19 cellular contexts compared by ENCODE assay signal in the genomic region with DNA sequence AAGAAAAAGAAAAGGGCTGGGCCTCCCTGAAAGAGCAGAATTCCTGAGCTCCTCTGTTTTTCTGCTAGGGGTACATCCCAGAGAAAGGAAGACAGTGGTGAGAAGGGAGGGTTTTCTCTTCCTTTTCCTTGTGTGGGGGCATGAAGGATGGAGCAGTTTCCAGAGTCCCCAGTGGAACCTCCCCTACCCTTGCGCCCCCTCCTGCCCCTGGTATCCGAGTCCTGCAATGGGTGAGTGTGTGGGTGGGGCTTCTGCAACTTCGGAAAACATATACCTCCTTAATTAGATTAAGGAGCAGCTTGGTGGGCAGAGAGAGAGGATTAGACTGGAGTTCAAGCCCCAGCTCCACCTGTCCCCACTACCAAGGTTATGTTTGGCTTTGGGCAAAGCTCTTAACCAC. TPM values are rescaled to one million over a fixed set of nuclear protein-coding genes. Genes with fewer than 3 reads are reported as not detected.
DNase-seq lines count a peak whose midpoint lies in the region; FAIRE-seq and TF ChIP-seq lines count a peak whose summit lies in the region.
"Had no signal": no experiment of that assay in that cellular context is flagged by ENCODE, and none has a peak within 500 bp of the region (broad histone marks: within the 10 kb centered on the region; RNA-seq: fewer than 3 reads in every experiment).

No MANE protein-coding gene starts in this region.

- no peak overlapping the region for H3K27ac ChIP-seq in endodermal cell (ENCODE audit: low read depth, low read length)
- H3K27ac ChIP-seq in tibial nerve = no peak overlapping the region
- H3K27ac ChIP-seq: C4-2B, SK-N-MC had no signal

- TF ChIP-seq POLR2A in tibial nerve (IDR thresholded peaks at IDR 0.05) = no peak

- no peaks in the 10 kb centered on the region for H3K9me3 ChIP-seq in endodermal cell (ENCODE audit: control insufficient read depth, low read length)
- no peaks in the 10 kb centered on the region for H3K9me3 ChIP-seq in tibial nerve

- H3K27me3 Mint-ChIP-seq in endodermal cell (ENCODE audit: insufficient read depth) = no peaks in the 10 kb centered on the region
- no peaks in the 10 kb centered on the region for H3K27me3 Mint-ChIP-seq in osteocyte (ENCODE audit: unreplicated experiment)
- H3K27me3 Mint-ChIP-seq in activated T-helper 1 cell treated with anti-CD3 and anti-CD28 coated beads, Interleukin-12 subunit alpha, Interleukin-12 subunit beta, Interleukin-2, Interleukin-4 antibody, amounts not matched to agents 30 ng/mL and 10 ng/mL and 1 ng/mL, durations not matched to agents 14 hours and 24 hours and 36 hours (ENCODE audit: insufficient read depth) = peaks cover 39% of the 10 kb centered on the region

- H3K27ac Mint-ChIP-seq in endodermal cell (no peak overlapping the region), osteocyte (ENCODE audit: unreplicated experiment) (peak overlapping the region; percentile 27)
- no peak overlapping the region for H3K27ac Mint-ChIP-seq in activated T-helper 1 cell treated with anti-CD3 and anti-CD28 coated beads, Interleukin-12 subunit alpha, Interleukin-12 subunit beta, Interleukin-2, Interleukin-4 antibody, amounts not matched to agents 30 ng/mL and 10 ng/mL and 1 ng/mL, durations not matched to agents 14 hours and 24 hours and 36 hours

- intact Hi-C loops in activated T-helper 1 cell treated with anti-CD3 and anti-CD28 coated beads, Interleukin-12 subunit alpha, Interleukin-12 subunit beta, Interleukin-2, Interleukin-4 antibody, amounts not matched to agents 30 ng/mL and 10 ng/mL and 1 ng/mL, durations not matched to agents 14 hours and 24 hours and 36 hours (cut with micrococcal nuclease) = no loop called here

- WGBS in endodermal cell (ENCODE audit: insufficient coverage in 1 of 2, insufficient read length in 1 of 2), 2 experiments = 80 to 100% methylated on average over 1 of the region's 3 CpGs
- WGBS in tibial nerve, 2 donors = 38 to 47% methylated on average over 3 of the region's 3 CpGs

- FAIRE-seq in D721Med (lab: Jason Lieb, UNC) = no peak

- H3K9ac ChIP-seq in endodermal cell (ENCODE audit: extremely low read depth, low read length, poor library complexity, severe bottlenecking) = no peak overlapping the region

- H3K36me3 Mint-ChIP-seq in endodermal cell (ENCODE audit: low read depth) = no peaks in the 10 kb centered on the region
- H3K36me3 Mint-ChIP-seq in osteocyte (ENCODE audit: unreplicated experiment) = no peaks in the 10 kb centered on the region
- no peaks in the 10 kb centered on the region for H3K36me3 Mint-ChIP-seq in activated T-helper 1 cell treated with anti-CD3 and anti-CD28 coated beads, Interleukin-12 subunit alpha, Interleukin-12 subunit beta, Interleukin-2, Interleukin-4 antibody, amounts not matched to agents 30 ng/mL and 10 ng/mL and 1 ng/mL, durations not matched to agents 14 hours and 24 hours and 36 hours (ENCODE audit: low read depth)

- no peak for TF ChIP-seq CTCF in D721Med (IDR thresholded peaks at IDR 0.05; ENCODE audit: insufficient read depth, missing control alignments)
- TF ChIP-seq CTCF in endodermal cell (conservative IDR thresholded peaks at IDR 0.05) = no peak
- TF ChIP-seq CTCF in osteocyte (IDR thresholded peaks at IDR 0.05) = no peak
- TF ChIP-seq CTCF in tibial nerve (IDR thresholded peaks at IDR 0.05) = no peak

- no peak overlapping the region for H3K4me3 ChIP-seq in endodermal cell (ENCODE audit: low read length)
- no peak overlapping the region for H3K4me3 ChIP-seq in tibial nerve
- H3K4me3 ChIP-seq: SK-N-MC had no signal

- peak; percentile 47 for DNase-seq in D721Med (ENCODE audit: insufficient read length, low spot score)
- DNase-seq in NCI-H524 treated with DMSO at 0.1 percent for 48 hours (lab: John Stamatoyannopoulos, UW) = peak; percentile 75
- peak; percentile 61 for DNase-seq in endodermal cell
- no peak for DNase-seq in osteocyte (ENCODE audit: extremely low spot score, unreplicated experiment)
- no peak for DNase-seq in cerebellar nuclear complex (lab: John Stamatoyannopoulos, UW)
- no peak for DNase-seq in germinal center (ENCODE audit: low spot score)
- DNase-seq in activated T-helper 1 cell treated with anti-CD3 and anti-CD28 coated beads, Interleukin-12 subunit alpha, Interleukin-12 subunit beta, Interleukin-2, Interleukin-4 antibody, amounts not matched to agents 30 ng/mL and 10 ng/mL and 1 ng/mL, durations not matched to agents 14 hours and 24 hours and 36 hours (ENCODE audit: low spot score) = no peak
- no peak for DNase-seq in tibial nerve (ENCODE audit: low spot score in 2 of 2)
- DNase-seq: DMS153, HCEC 1CT, KG1, NCI-H1417 treated with DMSO at 0.1 percent for 48 hours, NCI-H2029, NCI-H2171 treated with DMSO at 0.1 percent for 48 hours, NCI-H446 treated with DMSO at 0.1 percent for 48 hours, NCI-H774 had no signal

- H3K4me3 Mint-ChIP-seq in endodermal cell (no peak overlapping the region), osteocyte (ENCODE audit: unreplicated experiment) (no peak overlapping the region)
- no peak overlapping the region for H3K4me3 Mint-ChIP-seq in activated T-helper 1 cell treated with anti-CD3 and anti-CD28 coated beads, Interleukin-12 subunit alpha, Interleukin-12 subunit beta, Interleukin-2, Interleukin-4 antibody, amounts not matched to agents 30 ng/mL and 10 ng/mL and 1 ng/mL, durations not matched to agents 14 hours and 24 hours and 36 hours

- H3K9me3 Mint-ChIP-seq in endodermal cell (no peaks in the 10 kb centered on the region), osteocyte (ENCODE audit: unreplicated experiment) (no peaks in the 10 kb centered on the region)
- no peaks in the 10 kb centered on the region for H3K9me3 Mint-ChIP-seq in activated T-helper 1 cell treated with anti-CD3 and anti-CD28 coated beads, Interleukin-12 subunit alpha, Interleukin-12 subunit beta, Interleukin-2, Interleukin-4 antibody, amounts not matched to agents 30 ng/mL and 10 ng/mL and 1 ng/mL, durations not matched to agents 14 hours and 24 hours and 36 hours

- H3K36me3 ChIP-seq in endodermal cell (ENCODE audit: control insufficient read depth, insufficient read depth, low read length) = no peaks in the 10 kb centered on the region
- H3K36me3 ChIP-seq in tibial nerve = no peaks in the 10 kb centered on the region

- peaks cover 7% of the 10 kb centered on the region for H3K4me1 ChIP-seq in endodermal cell (ENCODE audit: control insufficient read depth, insufficient read depth, low read length)
- H3K4me1 ChIP-seq in tibial nerve = peaks cover 0 to 3% (median 0%) of the 10 kb centered on the region in 4 donors

- TF ChIP-seq EP300 in tibial nerve (IDR thresholded peaks at IDR 0.05) = no peak

- H3K27me3 ChIP-seq in endodermal cell (ENCODE audit: control insufficient read depth, insufficient read depth, low read length, poor library complexity, severe bottlenecking) (no peaks in the 10 kb centered on the region), tibial nerve (peaks cover 0 to 74% of the 10 kb centered on the region in 2 donors)

- peaks cover 26% of the 10 kb centered on the region for H3K4me1 Mint-ChIP-seq in endodermal cell
- H3K4me1 Mint-ChIP-seq in osteocyte (ENCODE audit: unreplicated experiment) = peaks cover 22% of the 10 kb centered on the region
- peaks cover 4% of the 10 kb centered on the region for H3K4me1 Mint-ChIP-seq in activated T-helper 1 cell treated with anti-CD3 and anti-CD28 coated beads, Interleukin-12 subunit alpha, Interleukin-12 subunit beta, Interleukin-2, Interleukin-4 antibody, amounts not matched to agents 30 ng/mL and 10 ng/mL and 1 ng/mL, durations not matched to agents 14 hours and 24 hours and 36 hours (ENCODE audit: low read depth)

RNA-seq across cellular contexts. Expression of gene GIP, which starts 5.4 kb away (rescaled TPM):
- total RNA-seq in endodermal cell (1 to 10 TPM in 1 of 2 donors, not detected in 1; 1.1 TPM), osteocyte (not detected in 2 replicates), tibial nerve (not detected)
- polyA plus RNA-seq in endodermal cell (2013, experiment 1 of 2) = not detected
- polyA plus RNA-seq in endodermal cell (2013, experiment 2 of 2) = 0.87 TPM
- not detected in 2 replicates for total RNA-seq in activated T-helper 1 cell treated with anti-CD3 and anti-CD28 coated beads, Interleukin-12 subunit alpha, Interleukin-12 subunit beta, Interleukin-2, Interleukin-4 antibody, amounts not matched to agents 30 ng/mL and 10 ng/mL and 1 ng/mL, durations not matched to agents 14 hours and 24 hours and 36 hours
- total RNA-seq: Right ventricle myocardium inferior had no signal

RNA-seq across cellular contexts. Expression of gene IGF2BP1, which starts 23.4 kb away (rescaled TPM):
- total RNA-seq in endodermal cell (100 to 1,000 TPM; 333 to 360 TPM), osteocyte (47.6 and 51.4 TPM in 2 replicates), tibial nerve (not detected)
- 139 TPM for polyA plus RNA-seq in endodermal cell (2013, experiment 1 of 2)
- 139 TPM for polyA plus RNA-seq in endodermal cell (2013, experiment 2 of 2)
- total RNA-seq in activated T-helper 1 cell treated with anti-CD3 and anti-CD28 coated beads, Interleukin-12 subunit alpha, Interleukin-12 subunit beta, Interleukin-2, Interleukin-4 antibody, amounts not matched to agents 30 ng/mL and 10 ng/mL and 1 ng/mL, durations not matched to agents 14 hours and 24 hours and 36 hours = not detected in 2 replicates
- total RNA-seq: Right ventricle myocardium inferior had no signal

RNA-seq across cellular contexts. Expression of gene SNF8, which starts 29.2 kb away (rescaled TPM):
- total RNA-seq in endodermal cell (100 to 1,000 TPM; 152 to 175 TPM), osteocyte (125 and 135 TPM in 2 replicates), tibial nerve (100 to 1,000 TPM in 1 of 4 donors, 10 to 100 TPM in 3; 36.9 to 107 (median 75.6) TPM)
- polyA plus RNA-seq in endodermal cell (2013, experiment 1 of 2) = 107 TPM
- polyA plus RNA-seq in endodermal cell (2013, experiment 2 of 2) = 101 TPM
- 148 and 163 TPM in 2 replicates for total RNA-seq in activated T-helper 1 cell treated with anti-CD3 and anti-CD28 coated beads, Interleukin-12 subunit alpha, Interleukin-12 subunit beta, Interleukin-2, Interleukin-4 antibody, amounts not matched to agents 30 ng/mL and 10 ng/mL and 1 ng/mL, durations not matched to agents 14 hours and 24 hours and 36 hours

Comparison
In these comparisons a context has a peak if more than half of its experiments do, and no peak if none do; other contexts are left out.
1. DNase-seq: peak in D721Med (single experiment), NCI-H524 treated with DMSO at 0.1 percent for 48 hours (single experiment) and endodermal cell (single experiment); none in osteocyte (single experiment), cerebellar nuclear complex (0 of 2), germinal center (single experiment), activated T-helper 1 cell treated with anti-CD3 and anti-CD28 coated beads, Interleukin-12 subunit alpha, Interleukin-12 subunit beta, Interleukin-2, Interleukin-4 antibody, amounts not matched to agents 30 ng/mL and 10 ng/mL and 1 ng/mL, durations not matched to agents 14 hours and 24 hours and 36 hours (single experiment) and tibial nerve (0 of 2).
2. RNA of gene IGF2BP1, which starts 23.4 kb away (total RNA-seq): 333 to 360 TPM in endodermal cell and 47.6 to 51.4 TPM in osteocyte; not detected in activated T-helper 1 cell treated with anti-CD3 and anti-CD28 coated beads, Interleukin-12 subunit alpha, Interleukin-12 subunit beta, Interleukin-2, Interleukin-4 antibody, amounts not matched to agents 30 ng/mL and 10 ng/mL and 1 ng/mL, durations not matched to agents 14 hours and 24 hours and 36 hours and not detected in tibial nerve; every median in the first group is over 10 times any median in the second.